ENCODE assay signal across 18 cellular contexts in genomic region chr5:175394601-175395000, GRCh38. TPM values are rescaled to one million over a fixed set of nuclear protein-coding genes. Genes with fewer than 3 reads are reported as not detected.
A peak's percentile ranks its signal among the peaks of the same experiment; 100 is the strongest.
DNase-seq lines count a peak whose midpoint lies in the region; ATAC-seq and TF ChIP-seq lines count a peak whose summit lies in the region.
"Had no signal": no experiment of that assay in that cellular context is flagged by ENCODE, and none has a peak within 500 bp of the region (broad histone marks: within the 10 kb centered on the region; RNA-seq: fewer than 3 reads in every experiment).

No MANE protein-coding gene starts in this region.

- no peak overlapping the region for H3K4me3 ChIP-seq in fibroblast of villous mesenchyme (ENCODE audit: low read depth, low read length)
- H3K4me3 ChIP-seq: BLaER1 treated with 17β-estradiol and CSF1 and Interleukin-3, amounts not matched to agents 10 nM and 100 nM had no signal

- no peak overlapping the region for H3K4me3 Mint-ChIP-seq in WTC11
- H3K4me3 Mint-ChIP-seq: CD14-positive monocyte; CD4-positive, alpha-beta T cell; CD8-positive, alpha-beta memory T cell had no signal

- peaks cover 10% of the 10 kb centered on the region for H3K9me3 Mint-ChIP-seq in WTC11
- H3K9me3 Mint-ChIP-seq: CD4-positive, alpha-beta T cell had no signal

- no peak overlapping the region for H3K27ac Mint-ChIP-seq in WTC11
- H3K27ac Mint-ChIP-seq: CD4-positive, alpha-beta T cell; CD8-positive, alpha-beta memory T cell had no signal

- H3K27me3 Mint-ChIP-seq in WTC11 (ENCODE audit: low read depth) = peaks cover 13% of the 10 kb centered on the region

- no peak for ATAC-seq in WTC11

- POLR2A ChIA-PET in WTC11 (lab: Charles Lee) = no interaction called here

- peaks cover 12% of the 10 kb centered on the region; the same call in 1 of the 2 replicates for H3K36me3 Mint-ChIP-seq in WTC11
- H3K36me3 Mint-ChIP-seq: CD14-positive monocyte; CD8-positive, alpha-beta memory T cell had no signal

- H3K4me1 Mint-ChIP-seq in WTC11 = peaks cover 5% of the 10 kb centered on the region
- H3K4me1 Mint-ChIP-seq: CD14-positive monocyte; CD8-positive, alpha-beta memory T cell had no signal

- TF ChIP-seq CTCF in fibroblast of villous mesenchyme (IDR thresholded peaks at IDR 0.05; ENCODE audit: insufficient read depth, low read depth, low read length) = no peak
- no peak for TF ChIP-seq CTCF in WTC11 (IDR thresholded peaks at IDR 0.05)

- DNase-seq in EH (ENCODE audit: low read depth) = peak; percentile 47
- peak; percentile 18 for DNase-seq in M059J (ENCODE audit: low read depth)
- peak; percentile 45 for DNase-seq in fibroblast of villous mesenchyme (ENCODE audit: low read depth)
- DNase-seq in AG08395 (ENCODE audit: low spot score) = no peak
- no peak for DNase-seq in hypothalamus (lab: John Stamatoyannopoulos, UW)
- no peak for DNase-seq in WTC11 (ENCODE audit: low spot score)
- DNase-seq: AML-193; BE2C; CD4-positive, alpha-beta T cell; CD8-positive, alpha-beta memory T cell; DMS 273 treated with DMSO at 0.1 percent for 48 hours; GF-D8; H7; HCEC 1CT had no signal

- CTCF ChIA-PET in WTC11 (lab: Charles Lee) = interaction anchor here (0.8 kb wide), 1 partner anchor 32 kb away, joined by 3 read pairs; no protein-coding TSS in a partner anchor

TF ChIP-seq in WTC11, 78 proteins besides CTCF, POLR2A, EP300 and RAD21:
- TF ChIP-seq RORB (CRISPR knock-in tag; IDR thresholded peaks at IDR 0.05) (no peak), SOX15 (CRISPR knock-in tag; IDR thresholded peaks at IDR 0.05) (no peak), OVOL2 (CRISPR knock-in tag; IDR thresholded peaks at IDR 0.05; ENCODE audit: borderline replicate concordance) (no peak)
- TF ChIP-seq, protein P1, sequence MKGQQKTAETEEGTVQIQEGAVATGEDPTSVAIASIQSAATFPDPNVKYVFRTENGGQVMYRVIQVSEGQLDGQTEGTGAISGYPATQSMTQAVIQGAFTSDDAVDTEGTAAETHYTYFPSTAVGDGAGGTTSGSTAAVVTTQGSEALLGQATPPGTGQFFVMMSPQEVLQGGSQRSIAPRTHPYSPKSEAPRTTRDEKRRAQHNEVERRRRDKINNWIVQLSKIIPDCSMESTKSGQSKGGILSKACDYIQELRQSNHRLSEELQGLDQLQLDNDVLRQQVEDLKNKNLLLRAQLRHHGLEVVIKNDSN (CRISPR knock-in tag; IDR thresholded peaks at IDR 0.05) = no peak
- TF ChIP-seq, protein P2, sequence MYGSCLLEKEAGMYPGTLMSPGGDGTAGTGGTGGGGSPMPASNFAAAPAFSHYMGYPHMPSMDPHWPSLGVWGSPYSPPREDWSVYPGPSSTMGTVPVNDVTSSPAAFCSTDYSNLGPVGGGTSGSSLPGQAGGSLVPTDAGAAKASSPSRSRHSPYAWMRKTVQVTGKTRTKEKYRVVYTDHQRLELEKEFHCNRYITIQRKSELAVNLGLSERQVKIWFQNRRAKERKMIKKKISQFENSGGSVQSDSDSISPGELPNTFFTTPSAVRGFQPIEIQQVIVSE (CRISPR knock-in tag; IDR thresholded peaks at IDR 0.05; ENCODE audit: borderline replicate concordance) = no peak
- TF ChIP-seq, protein P3, sequence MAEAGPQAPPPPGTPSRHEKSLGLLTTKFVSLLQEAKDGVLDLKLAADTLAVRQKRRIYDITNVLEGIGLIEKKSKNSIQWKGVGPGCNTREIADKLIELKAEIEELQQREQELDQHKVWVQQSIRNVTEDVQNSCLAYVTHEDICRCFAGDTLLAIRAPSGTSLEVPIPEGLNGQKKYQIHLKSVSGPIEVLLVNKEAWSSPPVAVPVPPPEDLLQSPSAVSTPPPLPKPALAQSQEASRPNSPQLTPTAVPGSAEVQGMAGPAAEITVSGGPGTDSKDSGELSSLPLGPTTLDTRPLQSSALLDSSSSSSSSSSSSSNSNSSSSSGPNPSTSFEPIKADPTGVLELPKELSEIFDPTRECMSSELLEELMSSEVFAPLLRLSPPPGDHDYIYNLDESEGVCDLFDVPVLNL (CRISPR knock-in tag; IDR thresholded peaks at IDR 0.05; ENCODE audit: borderline replicate concordance, low read depth) = no peak

RNA-seq across cellular contexts. Expression of gene DRD1, which starts 49.4 kb away (rescaled TPM):
- 0.12 and 0.57 TPM in 2 replicates for total RNA-seq in M059J (2014; rRNA removed; shearing (Covaris generic))
- total RNA-seq in fibroblast of villous mesenchyme (under 0.01 TPM in 2 replicates), WTC11 (2021) (0.07 TPM in 2 of 3 replicates, not detected in the other)
- total RNA-seq: A172; CD4-positive, alpha-beta T cell; CD8-positive, alpha-beta memory T cell; G401 had no signal

Comparison
In these comparisons a context has a peak if more than half of its experiments do, and no peak if none do; other contexts are left out.
1. DNase-seq: peak in EH (single experiment), M059J (single experiment) and fibroblast of villous mesenchyme (single experiment); none in AG08395 (single experiment), hypothalamus (0 of 51) and WTC11 (single experiment).